ENCODE assay signal across 8 cellular contexts in genomic region chr4:49032440-49033161, GRCh38. TPM values are rescaled to one million over a fixed set of nuclear protein-coding genes. Genes with fewer than 3 reads are reported as not detected.
DNase-seq lines count a peak whose midpoint lies in the region; ATAC-seq and TF ChIP-seq lines count a peak whose summit lies in the region.

No MANE protein-coding gene starts in this region.

- no peaks in the 10 kb centered on the region for H3K4me1 Mint-ChIP-seq in natural killer cell treated with Interleukin-12 subunit alpha and Interleukin-12 subunit beta and Interleukin-15 and Interleukin-18, amount 100 ng/mL, for 72 hours (ENCODE audit: low read depth in 2 of 2)

- H3K9me3 Mint-ChIP-seq in natural killer cell treated with Interleukin-12 subunit alpha and Interleukin-12 subunit beta and Interleukin-15 and Interleukin-18, amount 100 ng/mL, for 72 hours, result no peaks in the 10 kb centered on the region

- peak; percentile 70 for ATAC-seq in HG02885 (IDR thresholded peaks at IDR 0.05; ENCODE audit: poor library complexity, unreplicated experiment)
- peak; percentile 81 for ATAC-seq in SK-N-SH treated with all-trans-retinoic acid at 6 μM for 48 hours
- ATAC-seq in natural killer cell treated with Interleukin-12 subunit alpha and Interleukin-12 subunit beta and Interleukin-15 and Interleukin-18, amount 100 ng/mL, for 72 hours, result no peak
- ATAC-seq in HG03139 (IDR thresholded peaks at IDR 0.05; ENCODE audit: unreplicated experiment), result no peak

- no peaks in the 10 kb centered on the region for H3K36me3 Mint-ChIP-seq in natural killer cell treated with Interleukin-12 subunit alpha and Interleukin-12 subunit beta and Interleukin-15 and Interleukin-18, amount 100 ng/mL, for 72 hours

- no peak overlapping the region for H3K4me3 Mint-ChIP-seq in natural killer cell treated with Interleukin-12 subunit alpha and Interleukin-12 subunit beta and Interleukin-15 and Interleukin-18, amount 100 ng/mL, for 72 hours

- H3K27ac Mint-ChIP-seq in natural killer cell treated with Interleukin-12 subunit alpha and Interleukin-12 subunit beta and Interleukin-15 and Interleukin-18, amount 100 ng/mL, for 72 hours, result no peak overlapping the region

- H3K27me3 Mint-ChIP-seq in natural killer cell treated with Interleukin-12 subunit alpha and Interleukin-12 subunit beta and Interleukin-15 and Interleukin-18, amount 100 ng/mL, for 72 hours, result peaks cover 5 to 19% of the 10 kb centered on the region in 2 donors

- DNase-seq in NCI-H1417 (lab: John Stamatoyannopoulos, UW) (peak; percentile 5 to 66 (median 20)), NCI-H1417 treated with DMSO at 0.1 percent for 48 hours (lab: John Stamatoyannopoulos, UW) (no peak), iPS-NIHi7 (ENCODE audit: extremely low spot score) (peak; percentile 18), NOMO-1 treated with DMSO at 0.1 percent for 48 hours (lab: John Stamatoyannopoulos, UW; ENCODE audit: unreplicated experiment) (no peak)
- no peak for DNase-seq in natural killer cell treated with Interleukin-12 subunit alpha and Interleukin-12 subunit beta and Interleukin-15 and Interleukin-18, amount 100 ng/mL, for 72 hours (ENCODE audit: low spot score)

TF ChIP-seq in SK-N-SH treated with all-trans-retinoic acid at 6 μM for 48 hours, 23 proteins besides CTCF, POLR2A, EP300 and RAD21:
- TF ChIP-seq CREB5 (CRISPR knock-in tag; IDR thresholded peaks at IDR 0.05; ENCODE audit: low read depth) (no peak), TCF4 (CRISPR knock-in tag; IDR thresholded peaks at IDR 0.05; ENCODE audit: borderline replicate concordance) (no peak), ZFP3 (CRISPR knock-in tag; IDR thresholded peaks at IDR 0.05) (no peak), TOX (CRISPR knock-in tag; IDR thresholded peaks at IDR 0.05; ENCODE audit: borderline replicate concordance) (no peak), PATZ1 (CRISPR knock-in tag; IDR thresholded peaks at IDR 0.05; ENCODE audit: borderline replicate concordance) (no peak), SNAI2 (CRISPR knock-in tag; IDR thresholded peaks at IDR 0.05) (no peak), ISL1 (CRISPR knock-in tag; IDR thresholded peaks at IDR 0.05) (no peak), ARNTL (CRISPR knock-in tag; IDR thresholded peaks at IDR 0.05; ENCODE audit: borderline replicate concordance, low read depth) (no peak), ZNF565 (CRISPR knock-in tag; conservative IDR thresholded peaks at IDR 0.05; ENCODE audit: low read depth) (no peak), ZNF70 (CRISPR knock-in tag; IDR thresholded peaks at IDR 0.05) (no peak), TSHZ2 (CRISPR knock-in tag; IDR thresholded peaks at IDR 0.05) (no peak), CSDC2 (CRISPR knock-in tag; IDR thresholded peaks at IDR 0.05) (no peak), ESRRG (CRISPR knock-in tag; IDR thresholded peaks at IDR 0.05) (no peak), RARB (CRISPR knock-in tag; IDR thresholded peaks at IDR 0.05) (no peak), CSRNP3 (CRISPR knock-in tag; IDR thresholded peaks at IDR 0.05) (no peak), ZFP30 (CRISPR knock-in tag; IDR thresholded peaks at IDR 0.05) (no peak), PPARA (CRISPR knock-in tag; IDR thresholded peaks at IDR 0.05; ENCODE audit: borderline replicate concordance) (no peak), ZC3H10 (CRISPR knock-in tag; IDR thresholded peaks at IDR 0.05) (no peak), BACH2 (CRISPR knock-in tag; IDR thresholded peaks at IDR 0.05; ENCODE audit: borderline replicate concordance) (no peak), OSR1 (CRISPR knock-in tag; IDR thresholded peaks at IDR 0.05) (no peak)
TF ChIP-seq in SK-N-SH treated with all-trans-retinoic acid at 6 μM for 48 hours: peak in this region for 0.

RNA-seq across cellular contexts. Expression of gene CWH43, which starts 46.5 kb away (rescaled TPM):
- total RNA-seq in natural killer cell treated with Interleukin-12 subunit alpha and Interleukin-12 subunit beta and Interleukin-15 and Interleukin-18, amount 100 ng/mL, for 72 hours, result not detected

Comparison
In these comparisons a context has a peak if more than half of its experiments do, and no peak if none do; other contexts are left out.
1. DNase-seq: peak in NCI-H1417 (3 of 3) and iPS-NIHi7 (single experiment); none in NCI-H1417 treated with DMSO at 0.1 percent for 48 hours (single experiment), natural killer cell treated with Interleukin-12 subunit alpha and Interleukin-12 subunit beta and Interleukin-15 and Interleukin-18, amount 100 ng/mL, for 72 hours (single experiment) and NOMO-1 treated with DMSO at 0.1 percent for 48 hours (single experiment).
2. ATAC-seq: peak in HG02885 (single experiment) and SK-N-SH treated with all-trans-retinoic acid at 6 μM for 48 hours (single experiment); none in natural killer cell treated with Interleukin-12 subunit alpha and Interleukin-12 subunit beta and Interleukin-15 and Interleukin-18, amount 100 ng/mL, for 72 hours (0 of 2) and HG03139 (single experiment).